ENCODE assay signal across 29 cellular contexts in genomic region chr9:2313512-2313911, GRCh38.
"Had no signal": no experiment of that assay in that cellular context is flagged by ENCODE, and none has a peak within 500 bp of the region (broad histone marks: within the 10 kb centered on the region; RNA-seq: fewer than 3 reads in every experiment).

No MANE protein-coding gene starts in this region.

- H3K27ac ChIP-seq: left lung, lower lobe of right lung, pancreas, prostate gland, skin epidermis, stomach, testis, thyroid gland, transverse colon, upper lobe of left lung, vagina had no signal

- H3K36me3 ChIP-seq: left lung, lower lobe of right lung, pancreas, prostate gland, stomach, thyroid gland, transverse colon, upper lobe of left lung, vagina had no signal

- H3K4me1 ChIP-seq: left lung, lower lobe of right lung, pancreas, prostate gland, stomach, testis, thyroid gland, transverse colon, upper lobe of left lung, vagina had no signal

- H3K4me3 ChIP-seq: left lung, lower lobe of right lung, pancreas, prostate gland, skin epidermis, stomach, testis, thyroid gland, transverse colon, upper lobe of left lung, vagina had no signal

- H3K27me3 ChIP-seq: left lung, pancreas, stomach, testis, thyroid gland, transverse colon, upper lobe of left lung, vagina had no signal

- FAIRE-seq: islet of Langerhans, kidney, pancreas had no signal

- ATAC-seq: left colon; left lung; lower lobe of right lung; naive thymus-derived CD8-positive, alpha-beta T cell; pancreas; right cardiac atrium; sciatic nerve; stimulated activated naive B cell treated with anti-CD40 and anti-IgM and Interleukin-4, amounts not matched to agents 10 μg/mL and 1 μg/mL and 100 μg/mL, for 72 hours; stimulated activated naive CD8-positive, alpha-beta T cell treated with anti-CD3 and anti-CD28 coated beads, Interleukin-15, Interleukin-2, amounts not matched to agents 100 U/mL and 50 U/mL, for 24 hours had no signal

- DNase-seq: immature natural killer cell; kidney; left colon; left lung; lower lobe of right lung; mammary epithelial cell; mesenchymal stem cell; naive thymus-derived CD8-positive, alpha-beta T cell; nucleus accumbens; pancreas; posterior cingulate gyrus; retina; right cardiac atrium; stimulated activated CD4-positive, alpha-beta T cell treated with anti-CD3 and anti-CD28 coated beads, Interleukin-12 subunit alpha, Interleukin-12 subunit beta, amount 100 ng/mL, for 4 hours; stimulated activated CD4-positive, alpha-beta T cell treated with anti-CD3 and anti-CD28 coated beads, Interleukin-15, amount 100 ng/mL, for 24 hours; stimulated activated CD4-positive, alpha-beta T cell treated with anti-CD3 and anti-CD28 coated beads, Interleukin-2, amount 100 ng/mL, for 24 hours; stimulated activated CD4-positive, alpha-beta T cell treated with anti-CD3 and anti-CD28 coated beads, Interleukin-4, amount 100 ng/mL, for 1 hour; stimulated activated naive B cell treated with anti-CD40 and anti-IgM and Interleukin-4, amounts not matched to agents 10 μg/mL and 1 μg/mL and 100 μg/mL, for 72 hours; stimulated activated naive CD8-positive, alpha-beta T cell treated with anti-CD3 and anti-CD28 coated beads, Interleukin-15, Interleukin-2, amounts not matched to agents 100 U/mL and 50 U/mL, for 24 hours; stomach; testis; thyroid gland; transverse colon; upper lobe of left lung had no signal

- H3K9me3 ChIP-seq: prostate gland, testis, thyroid gland, vagina had no signal
